In the genomic region with DNA sequence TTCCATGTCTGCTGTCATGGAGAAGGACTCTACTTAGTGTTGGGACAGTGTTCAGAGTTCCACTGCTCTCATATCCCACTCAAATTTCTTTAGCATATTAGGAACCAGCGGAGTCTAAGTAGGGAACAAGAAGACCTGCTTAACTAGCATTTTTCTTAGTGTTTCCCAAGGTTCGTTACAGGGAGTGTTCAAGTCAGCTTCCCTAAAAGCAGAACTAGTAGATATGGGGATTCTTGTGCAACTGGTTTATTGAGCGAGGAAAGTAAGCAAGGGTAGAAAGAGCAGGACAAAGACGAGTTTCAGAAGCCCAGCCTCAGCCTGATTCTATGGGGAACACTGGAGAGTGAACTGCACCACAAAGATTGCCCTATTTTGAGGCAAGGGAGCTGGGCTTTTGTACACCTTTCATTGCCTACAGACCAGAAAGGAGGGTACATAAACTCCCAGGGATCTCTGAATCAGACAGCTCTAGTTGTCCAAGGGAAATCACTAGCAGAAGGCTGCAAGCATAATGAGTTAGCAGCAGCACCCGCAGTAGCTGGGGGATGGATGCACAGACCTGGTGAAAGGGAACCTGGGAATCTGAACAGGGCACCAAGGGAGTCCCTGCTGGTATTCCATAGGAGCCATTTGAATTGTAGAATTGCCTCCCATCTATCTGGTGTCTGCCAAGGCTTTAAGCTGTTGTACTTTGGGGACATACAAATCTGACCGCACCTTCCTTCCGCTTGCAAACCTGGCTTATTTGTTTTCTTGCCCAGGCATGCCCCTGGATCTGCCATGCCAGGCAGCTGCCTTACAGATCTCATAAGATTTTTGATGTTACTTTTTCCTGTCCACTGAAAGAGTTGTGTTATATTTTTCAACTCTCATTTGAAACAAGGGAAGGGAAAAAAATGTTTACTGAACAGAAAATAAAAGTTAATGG, we compare ENCODE assay signal across 10 cellular contexts. TPM values are rescaled to one million over a fixed set of nuclear protein-coding genes. Genes with fewer than 3 reads are reported as not detected.
DNase-seq lines count a peak whose midpoint lies in the region; ATAC-seq and TF ChIP-seq lines count a peak whose summit lies in the region.
"Had no signal": no experiment of that assay in that cellular context is flagged by ENCODE, and none has a peak within 500 bp of the region (broad histone marks: within the 10 kb centered on the region; RNA-seq: fewer than 3 reads in every experiment).

No MANE protein-coding gene starts in this region.

- H3K9me3 ChIP-seq in WERI-Rb-1 (ENCODE audit: severe bottlenecking) = no peaks in the 10 kb centered on the region
- H3K9me3 ChIP-seq: SJSA1 had no signal

- TF ChIP-seq CTCF in Calu3 (IDR thresholded peaks at IDR 0.05; ENCODE audit: unreplicated experiment) (no peak), NB4 (IDR thresholded peaks at IDR 0.05; ENCODE audit: low read depth, low read length) (no peak), WERI-Rb-1 (IDR thresholded peaks at IDR 0.05; ENCODE audit: low read depth, low read length) (no peak), mesothelial cell of epicardium (IDR thresholded peaks at IDR 0.05; ENCODE audit: unreplicated experiment) (no peak), GM13976 (IDR thresholded peaks at IDR 0.05; ENCODE audit: borderline replicate concordance, control extremely low read depth, extremely low read depth, insufficient read depth, missing control alignments) (no peak)

- H3K4me3 Mint-ChIP-seq in Calu3 (ENCODE audit: low read depth, unreplicated experiment) = peak overlapping the region; percentile 23
- no peak overlapping the region for H3K4me3 Mint-ChIP-seq in mesothelial cell of epicardium
- H3K4me3 Mint-ChIP-seq: central memory CD8-positive, alpha-beta T cell had no signal

- CTCF ChIA-PET in Calu3 (lab: Charles Lee) = interaction anchor here (1.0 to 1.5 kb wide), 2 partner anchors 63 to 67 kb away, joined by 3 to 8 read pairs; no protein-coding TSS in a partner anchor

- ATAC-seq in HG02970 (IDR thresholded peaks at IDR 0.05; ENCODE audit: low FRiP score, unreplicated experiment) (no peak), GM19455 (IDR thresholded peaks at IDR 0.05; ENCODE audit: unreplicated experiment) (no peak)

- peak overlapping the region; percentile 46 for H3K27ac ChIP-seq in WERI-Rb-1
- H3K27ac ChIP-seq: SJSA1 had no signal

- H3K27ac Mint-ChIP-seq in Calu3 (ENCODE audit: unreplicated experiment) (peak overlapping the region; percentile 66), mesothelial cell of epicardium (peak overlapping the region; percentile 60)

- H3K27me3 Mint-ChIP-seq in Calu3 (ENCODE audit: unreplicated experiment) (no peaks in the 10 kb centered on the region), mesothelial cell of epicardium (ENCODE audit: low read depth) (no peaks in the 10 kb centered on the region)
- H3K27me3 Mint-ChIP-seq: central memory CD8-positive, alpha-beta T cell had no signal

- no peaks in the 10 kb centered on the region for H3K36me3 ChIP-seq in WERI-Rb-1
- H3K36me3 ChIP-seq: SJSA1 had no signal

- DNase-seq in Calu3 (no peak), NB4 (ENCODE audit: low read depth) (peak; percentile 91), WERI-Rb-1 (peak; percentile 21), mesothelial cell of epicardium (ENCODE audit: low spot score in 2 of 2, unreplicated experiment in 2 of 2) (no peak), posterior cingulate gyrus (no peak), GM13976 (ENCODE audit: low spot score) (no peak)

- H3K27me3 ChIP-seq in WERI-Rb-1 (ENCODE audit: insufficient read depth, low read depth, severe bottlenecking) = no peaks in the 10 kb centered on the region
- H3K27me3 ChIP-seq: SJSA1 had no signal

- intact Hi-C loops in Calu3 (cut with micrococcal nuclease; ENCODE audit: unreplicated experiment) (loop anchor here (5.0 kb wide), 1 partner anchor 61 kb away; no protein-coding TSS in a partner anchor), posterior cingulate gyrus (cut with DNase I) (no loop called here)

- H3K36me3 Mint-ChIP-seq in Calu3 (ENCODE audit: insufficient read depth, unreplicated experiment) (peaks cover 69% of the 10 kb centered on the region), mesothelial cell of epicardium (no peaks in the 10 kb centered on the region)

- H3K4me3 ChIP-seq in NB4 (ENCODE audit: low read depth, low read length) (peak overlapping the region; percentile 40), WERI-Rb-1 (ENCODE audit: low read depth, low read length) (no peak overlapping the region)
- H3K4me3 ChIP-seq: SJSA1 had no signal

- BruUV-seq in Calu3 (replicated peaks; lab: Mats Ljungman, UMichigan) = no TSS peak

- H3K4me1 Mint-ChIP-seq in Calu3 (ENCODE audit: low read depth, unreplicated experiment) (peaks cover 86% of the 10 kb centered on the region), mesothelial cell of epicardium (peaks cover 12% of the 10 kb centered on the region)

- no peak for TF ChIP-seq POLR2A in NB4 (IDR thresholded peaks at IDR 0.05; ENCODE audit: extremely low read depth, insufficient read length)

- in situ Hi-C loops in GM13976 (cut with MboI; ENCODE audit: low sequenced_read_pairs, unreplicated experiment) = no loop called here

- H3K9me3 Mint-ChIP-seq in Calu3 (ENCODE audit: low read depth, unreplicated experiment) (no peaks in the 10 kb centered on the region), mesothelial cell of epicardium (no peaks in the 10 kb centered on the region)
- H3K9me3 Mint-ChIP-seq: central memory CD8-positive, alpha-beta T cell had no signal

RNA-seq across cellular contexts. Expression of gene CMTM7, which starts 15.1 kb away (rescaled TPM):
- total RNA-seq in Calu3 (2022) (113 and 131 TPM in 2 replicates), mesothelial cell of epicardium (14.2 to 18.0 TPM (median 16.6 TPM) in 3 replicates)

Comparison
In these comparisons a context has a peak if more than half of its experiments do, and no peak if none do; other contexts are left out.
1. DNase-seq: peak in NB4 (single experiment) and WERI-Rb-1 (single experiment); none in Calu3 (single experiment), mesothelial cell of epicardium (0 of 2), posterior cingulate gyrus (0 of 10) and GM13976 (single experiment).